12 cellular contexts compared by ENCODE assay signal in the genomic region with DNA sequence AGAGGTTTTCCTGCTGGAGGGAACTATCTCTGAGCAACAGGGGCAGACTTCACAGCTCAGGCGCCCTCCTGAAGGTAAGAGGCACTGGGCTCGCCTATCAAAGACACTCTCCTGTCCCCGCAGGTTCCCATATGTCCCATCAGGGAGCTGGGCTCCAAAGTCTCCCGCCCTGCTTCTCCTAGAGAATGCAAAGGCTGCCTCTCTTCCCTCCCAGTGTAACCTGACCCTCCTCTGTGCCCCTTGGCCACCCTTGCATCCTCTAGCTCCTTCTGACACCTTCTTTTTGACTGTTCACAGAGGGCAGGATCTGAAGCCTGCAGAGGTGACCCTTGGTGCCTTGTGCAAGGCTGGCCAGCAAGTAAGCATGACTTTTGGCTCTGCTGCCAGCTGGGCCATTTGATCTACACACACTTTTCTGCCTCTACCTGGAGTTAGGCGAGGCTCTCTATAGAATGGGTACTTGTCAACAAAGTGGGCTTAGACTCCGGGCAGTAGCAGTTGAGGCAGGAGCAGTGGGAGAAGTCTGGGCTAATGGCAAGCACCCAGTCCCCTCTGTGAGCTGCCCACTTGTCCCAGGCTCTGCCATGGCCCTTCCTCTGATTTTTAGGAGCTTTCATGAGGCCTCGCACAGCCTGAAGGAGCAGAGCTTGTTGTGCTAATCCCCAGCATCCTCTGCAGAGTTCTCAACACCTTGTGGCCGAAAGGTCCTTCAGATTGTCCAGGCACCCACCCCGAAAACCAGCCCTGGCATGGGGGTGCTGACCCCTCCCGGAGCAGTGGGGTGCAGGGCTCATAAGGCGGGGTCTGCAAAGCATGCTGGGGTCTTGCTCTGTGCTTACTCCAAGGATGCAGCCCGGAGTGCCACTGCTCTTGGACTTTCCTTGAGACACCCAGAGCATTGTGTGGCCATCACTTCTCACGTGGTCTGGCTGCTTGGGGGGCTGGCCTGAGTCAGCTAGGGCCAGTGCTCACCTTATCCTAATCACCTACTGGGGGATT.
DNase-seq lines count a peak whose midpoint lies in the region; ATAC-seq lines count a peak whose summit lies in the region.
"Had no signal": no experiment of that assay in that cellular context is flagged by ENCODE, and none has a peak within 500 bp of the region (broad histone marks: within the 10 kb centered on the region; RNA-seq: fewer than 3 reads in every experiment).

No MANE protein-coding gene starts in this region.

- no peaks in the 10 kb centered on the region for H3K36me3 Mint-ChIP-seq in activated CD4-positive, alpha-beta memory T cell treated with anti-CD3 and anti-CD28 coated beads for 36 hours

- H3K27me3 Mint-ChIP-seq in activated CD4-positive, alpha-beta memory T cell treated with anti-CD3 and anti-CD28 coated beads for 36 hours, result no peaks in the 10 kb centered on the region

- no peaks in the 10 kb centered on the region for H3K9me3 ChIP-seq in BLaER1 treated with 17β-estradiol and CSF1 and Interleukin-3, amounts not matched to agents 10 nM and 100 nM (replicated peaks in 1 of 11)

- intact Hi-C loops in activated CD4-positive, alpha-beta memory T cell treated with anti-CD3 and anti-CD28 coated beads for 36 hours (cut with micrococcal nuclease), result no loop called here
- intact Hi-C loops in cardiac septum (cut with DNase I), result no loop called here
- intact Hi-C loops in posterior cingulate gyrus (cut with DNase I), result no loop called here

- 0 out of 22 replicates have a peak, but pooled peaks cover 0 to 3% (median 0%) of the 10 kb centered on the region in 11 experiments for H3K27me3 ChIP-seq in BLaER1 treated with 17β-estradiol and CSF1 and Interleukin-3, amounts not matched to agents 10 nM and 100 nM

- CTCF ChIA-PET in activated CD4-positive, alpha-beta memory T cell treated with anti-CD3 and anti-CD28 coated beads for 36 hours (lab: Charles Lee), result interaction anchor here (0.6 kb wide), 1 partner anchor 239 kb away, joined by 3 read pairs; no protein-coding TSS in a partner anchor

- peak overlapping the region; percentile 98 for H3K27ac Mint-ChIP-seq in activated CD4-positive, alpha-beta memory T cell treated with anti-CD3 and anti-CD28 coated beads for 36 hours
- H3K27ac Mint-ChIP-seq: endodermal cell had no signal

- H3K9me3 Mint-ChIP-seq in activated CD4-positive, alpha-beta memory T cell treated with anti-CD3 and anti-CD28 coated beads for 36 hours, result no peaks in the 10 kb centered on the region

- peaks cover 37% of the 10 kb centered on the region for H3K4me1 Mint-ChIP-seq in activated CD4-positive, alpha-beta memory T cell treated with anti-CD3 and anti-CD28 coated beads for 36 hours (ENCODE audit: low read depth)
- H3K4me1 Mint-ChIP-seq: endodermal cell had no signal

- no peaks in the 10 kb centered on the region for H3K36me3 ChIP-seq in BLaER1 treated with 17β-estradiol and CSF1 and Interleukin-3, amounts not matched to agents 10 nM and 100 nM

- POLR2A ChIA-PET in activated CD4-positive, alpha-beta memory T cell treated with anti-CD3 and anti-CD28 coated beads for 36 hours (lab: Charles Lee), result no interaction called here

- H3K27ac ChIP-seq in BLaER1 treated with 17β-estradiol and CSF1 and Interleukin-3, amounts not matched to agents 10 nM and 100 nM, result peak overlapping the region in 10 of 11 experiments; percentile 58 to 100 (median 72); a peak in 18 of 22 replicates

- peaks cover 87 to 92% (median 90%) of the 10 kb centered on the region in 10 experiments for H3K4me1 ChIP-seq in BLaER1 treated with 17β-estradiol and CSF1 and Interleukin-3, amounts not matched to agents 10 nM and 100 nM

- H3K9ac ChIP-seq in BLaER1 treated with 17β-estradiol and CSF1 and Interleukin-3, amounts not matched to agents 10 nM and 100 nM, result peak overlapping the region in 9 of 11 experiments; percentile 23 to 85 (median 64); a peak in 14 of 22 replicates

- DNase-seq in activated CD4-positive, alpha-beta memory T cell treated with anti-CD3 and anti-CD28 coated beads for 36 hours, result peak; percentile 8
- DNase-seq in cardiac septum (ENCODE audit: low spot score), result peak; percentile 74
- DNase-seq in posterior cingulate gyrus, result peak in 6 of 10 donors; percentile 1 to 57 (median 12)
- no peak for DNase-seq in inferior parietal cortex (ENCODE audit: extremely low spot score)
- no peak for DNase-seq in cortex of kidney (lab: John Stamatoyannopoulos, UW)
- no peak for DNase-seq in Kasumi-1 (lab: John Stamatoyannopoulos, UW)
- DNase-seq: Calu3, endodermal cell, NCI-H2029, SIG-M5 had no signal

- H3K4me3 ChIP-seq in BLaER1 treated with 17β-estradiol and CSF1 and Interleukin-3, amounts not matched to agents 10 nM and 100 nM, result peak overlapping the region in 1 of 10 experiments; percentile 11; a peak in 1 of 20 replicates

- H3K4me2 ChIP-seq in BLaER1 treated with 17β-estradiol and CSF1 and Interleukin-3, amounts not matched to agents 10 nM and 100 nM, result peak overlapping the region; percentile 95 to 100 (median 98)

- no peaks in the 10 kb centered on the region for H4K20me1 ChIP-seq in BLaER1 treated with 17β-estradiol and CSF1 and Interleukin-3, amounts not matched to agents 10 nM and 100 nM

- no peak overlapping the region for H3K4me3 Mint-ChIP-seq in activated CD4-positive, alpha-beta memory T cell treated with anti-CD3 and anti-CD28 coated beads for 36 hours
- H3K4me3 Mint-ChIP-seq: endodermal cell had no signal

- ATAC-seq in HG03196 (IDR thresholded peaks at IDR 0.05; ENCODE audit: unreplicated experiment), result no peak

Comparison
In these comparisons a context has a peak if more than half of its experiments do, and no peak if none do; other contexts are left out.
1. DNase-seq: peak in activated CD4-positive, alpha-beta memory T cell treated with anti-CD3 and anti-CD28 coated beads for 36 hours (single experiment), cardiac septum (single experiment) and posterior cingulate gyrus (6 of 10); none in inferior parietal cortex (single experiment), cortex of kidney (single experiment) and Kasumi-1 (0 of 2).